ENCODE assay signal across 8 cellular contexts in genomic region chr9:111632051-111632450, GRCh38. TPM values are rescaled to one million over a fixed set of nuclear protein-coding genes. Genes with fewer than 3 reads are reported as not detected.
DNase-seq lines count a peak whose midpoint lies in the region; ATAC-seq and TF ChIP-seq lines count a peak whose summit lies in the region.

No MANE protein-coding gene starts in this region.

- TF ChIP-seq EP300 in suprapubic skin (IDR thresholded peaks at IDR 0.05): no peak

- H3K4me3 ChIP-seq in iPS-18a (ENCODE audit: low read length) (peak overlapping the region; percentile 90), suprapubic skin (peak overlapping the region; percentile 82)

- peaks cover 23% of the 10 kb centered on the region for H3K36me3 Mint-ChIP-seq in activated CD4-positive, alpha-beta T cell treated with anti-CD3 and anti-CD28 coated beads for 36 hours (ENCODE audit: low read depth)
- H3K36me3 Mint-ChIP-seq in activated B cell treated with CpG ODN at 0.5 μM for 24 hours (ENCODE audit: low read depth): peaks cover 12% of the 10 kb centered on the region

- peaks cover 47% of the 10 kb centered on the region for H3K4me1 Mint-ChIP-seq in activated CD4-positive, alpha-beta T cell treated with anti-CD3 and anti-CD28 coated beads for 36 hours
- H3K4me1 Mint-ChIP-seq in activated B cell treated with CpG ODN at 0.5 μM for 24 hours: peaks cover 29% of the 10 kb centered on the region

- CTCF ChIA-PET in activated CD4-positive, alpha-beta T cell treated with anti-CD3 and anti-CD28 coated beads for 36 hours (lab: Charles Lee): interaction anchor here (1.0 to 1.4 kb wide), 2 partner anchors 29 to 35 kb away, joined by 3 read pairs; no protein-coding TSS in a partner anchor
- CTCF ChIA-PET in activated B cell treated with CpG ODN at 0.5 μM for 24 hours (lab: Charles Lee): no interaction called here

- intact Hi-C loops in activated CD4-positive, alpha-beta T cell treated with anti-CD3 and anti-CD28 coated beads for 36 hours (cut with DNase I, micrococcal nuclease): loop anchor here (5.0 to 10.0 kb wide), 6 partner anchors 35 to 1377 kb away; partner anchors contain the start of genes KIAA1958 (in 1 of the 2), PTBP3 (in 1 of the 2), PTGR1 (in 1 of the 2) and TXN (in 1 of the 2)
- intact Hi-C loops in activated B cell treated with CpG ODN at 0.5 μM for 24 hours (cut with micrococcal nuclease): no loop called here

- TF ChIP-seq CTCF in activated B cell treated with CpG ODN at 0.5 μM for 24 hours (IDR thresholded peaks at IDR 0.05): no peak
- TF ChIP-seq CTCF in suprapubic skin (IDR thresholded peaks at IDR 0.05): no peak

- H3K9me3 Mint-ChIP-seq in activated CD4-positive, alpha-beta T cell treated with anti-CD3 and anti-CD28 coated beads for 36 hours (ENCODE audit: low read depth): no peaks in the 10 kb centered on the region
- H3K9me3 Mint-ChIP-seq in activated B cell treated with CpG ODN at 0.5 μM for 24 hours: no peaks in the 10 kb centered on the region

- POLR2A ChIA-PET in activated CD4-positive, alpha-beta T cell treated with anti-CD3 and anti-CD28 coated beads for 36 hours (lab: Charles Lee): interaction anchor here (1.3 kb wide), 1 partner anchor 32 kb away, joined by 3 read pairs; no protein-coding TSS in a partner anchor
- POLR2A ChIA-PET in activated B cell treated with CpG ODN at 0.5 μM for 24 hours (lab: Charles Lee): interaction anchor here (1.0 to 2.5 kb wide), 7 partner anchors 19 to 854 kb away, joined by 3 to 17 read pairs (median 4); partner anchors contain the start of genes ECPAS, GNG10, HSDL2 and KIAA1958

- peak overlapping the region; percentile 94 for H3K4me3 Mint-ChIP-seq in activated CD4-positive, alpha-beta T cell treated with anti-CD3 and anti-CD28 coated beads for 36 hours
- H3K4me3 Mint-ChIP-seq in activated B cell treated with CpG ODN at 0.5 μM for 24 hours: peak overlapping the region; percentile 95

- H3K4me1 ChIP-seq in iPS-18a (ENCODE audit: control insufficient read depth, low read depth, low read length): peaks cover 6% of the 10 kb centered on the region
- peaks cover 31% of the 10 kb centered on the region for H3K4me1 ChIP-seq in suprapubic skin

- no peaks in the 10 kb centered on the region for H3K27me3 Mint-ChIP-seq in activated CD4-positive, alpha-beta T cell treated with anti-CD3 and anti-CD28 coated beads for 36 hours
- no peaks in the 10 kb centered on the region for H3K27me3 Mint-ChIP-seq in activated B cell treated with CpG ODN at 0.5 μM for 24 hours

- 29% methylated on average over 5 of the region's 5 CpGs for WGBS in suprapubic skin

- H3K36me3 ChIP-seq in iPS-18a (ENCODE audit: control insufficient read depth, low read depth, low read length): no peaks in the 10 kb centered on the region
- H3K36me3 ChIP-seq in suprapubic skin: no peaks in the 10 kb centered on the region

- H3K9me3 ChIP-seq in iPS-18a (ENCODE audit: control insufficient read depth, low read depth, low read length): no peaks in the 10 kb centered on the region
- H3K9me3 ChIP-seq in suprapubic skin: no peaks in the 10 kb centered on the region

- no peak for DNase-seq in activated CD4-positive, alpha-beta T cell treated with anti-CD3 and anti-CD28 coated beads for 36 hours
- no peak for DNase-seq in activated CD4-positive, alpha-beta T cell treated with anti-CD3 and anti-CD28 coated beads for 4 hours
- no peak for DNase-seq in activated B cell treated with CpG ODN at 0.5 μM for 24 hours
- no peak for DNase-seq in suprapubic skin (ENCODE audit: low spot score in 2 of 2)
- DNase-seq in NCI-H1436 (lab: John Stamatoyannopoulos, UW): no peak
- no peak for DNase-seq in stimulated activated CD4-positive, alpha-beta T cell treated with anti-CD3 and anti-CD28 coated beads, Interleukin-2, amount 100 ng/mL, for 48 hours

- no peak for TF ChIP-seq POLR2A in suprapubic skin (IDR thresholded peaks at IDR 0.05)

- H3K27me3 ChIP-seq in iPS-18a (ENCODE audit: control insufficient read depth, insufficient read depth, low read length): no peaks in the 10 kb centered on the region
- no peaks in the 10 kb centered on the region for H3K27me3 ChIP-seq in suprapubic skin

- peak overlapping the region; percentile 86 for H3K9ac ChIP-seq in iPS-18a (ENCODE audit: low read length)

- H3K27ac ChIP-seq in iPS-18a (ENCODE audit: low read length) (peak overlapping the region; percentile 13), suprapubic skin (peak overlapping the region; percentile 88)

- H3K27ac Mint-ChIP-seq in activated CD4-positive, alpha-beta T cell treated with anti-CD3 and anti-CD28 coated beads for 36 hours: peak overlapping the region; percentile 89
- peak overlapping the region; percentile 85 for H3K27ac Mint-ChIP-seq in activated B cell treated with CpG ODN at 0.5 μM for 24 hours

- ATAC-seq in activated CD4-positive, alpha-beta T cell treated with anti-CD3 and anti-CD28 coated beads for 36 hours: no peak
- ATAC-seq in activated B cell treated with CpG ODN at 0.5 μM for 24 hours (ENCODE audit: low read depth) (no peak), GM19397 (IDR thresholded peaks at IDR 0.05; ENCODE audit: unreplicated experiment) (no peak)

RNA-seq across cellular contexts. Expression of gene DNAJC25, which starts 0.9 kb away (rescaled TPM):
- total RNA-seq in activated CD4-positive, alpha-beta T cell treated with anti-CD3 and anti-CD28 coated beads for 36 hours: 1 to 10 TPM; 6.3 to 7.5 TPM
- total RNA-seq in activated B cell treated with CpG ODN at 0.5 μM for 24 hours (3.5 and 4.3 TPM in 2 replicates), suprapubic skin (1 to 10 TPM; 3.7 to 6.4 (median 5.0) TPM)

RNA-seq across cellular contexts. Expression of gene GNG10, which starts 29.4 kb away (rescaled TPM):
- 10 to 100 TPM; 14.5 to 15.4 TPM for total RNA-seq in activated CD4-positive, alpha-beta T cell treated with anti-CD3 and anti-CD28 coated beads for 36 hours
- total RNA-seq in activated B cell treated with CpG ODN at 0.5 μM for 24 hours: 9.3 and 10.2 TPM in 2 replicates
- total RNA-seq in suprapubic skin: 10 to 100 TPM; 15.1 to 21.6 (median 19.1) TPM

RNA-seq across cellular contexts. Expression of gene PTGR1, which starts 32.6 kb away (rescaled TPM):
- total RNA-seq in activated CD4-positive, alpha-beta T cell treated with anti-CD3 and anti-CD28 coated beads for 36 hours: 1 to 10 TPM; 3.9 to 4.7 TPM
- total RNA-seq in activated B cell treated with CpG ODN at 0.5 μM for 24 hours (0.24 and 0.35 TPM in 2 replicates), suprapubic skin (10 to 100 TPM; 18.6 to 51.4 (median 42.4) TPM)
